ENCODE assay signal across 31 cellular contexts in genomic region chr3:72690646-72691045, GRCh38.
A peak's percentile ranks its signal among the peaks of the same experiment; 100 is the strongest.
DNase-seq lines count a peak whose midpoint lies in the region; ATAC-seq and TF ChIP-seq lines count a peak whose summit lies in the region.
"Had no signal": no experiment of that assay in that cellular context is flagged by ENCODE, and none has a peak within 500 bp of the region (broad histone marks: within the 10 kb centered on the region; RNA-seq: fewer than 3 reads in every experiment).

No MANE protein-coding gene starts in this region.

- no peak overlapping the region for H2BK15ac ChIP-seq in mesenchymal stem cell (ENCODE audit: low read depth, poor library complexity, severe bottlenecking)

- TF ChIP-seq CTCF in AG09309 (IDR thresholded peaks at IDR 0.05; ENCODE audit: control insufficient read depth, insufficient read depth, low read depth, low read length, missing control alignments) (no peak), nephron (IDR thresholded peaks at IDR 0.05; ENCODE audit: unreplicated experiment in 3 of 3) (no peak)

- H3K9me3 ChIP-seq in mesenchymal stem cell (ENCODE audit: control insufficient read depth, low read length), result no peaks in the 10 kb centered on the region
- H3K9me3 ChIP-seq: adrenal gland, heart left ventricle, lower lobe of right lung, MG63, sigmoid colon, thoracic aorta had no signal

- H3K27me3 ChIP-seq in mesenchymal stem cell (ENCODE audit: control insufficient read depth in 1 of 2, insufficient read depth in 1 of 2, low read length in 2 of 2), result peaks cover 16 to 24% of the 10 kb centered on the region in 2 experiments
- H3K27me3 ChIP-seq: adrenal gland, heart left ventricle, MG63, sigmoid colon had no signal

- no peak overlapping the region for H3K4me3 Mint-ChIP-seq in nephron
- H3K4me3 Mint-ChIP-seq: CD4-positive, alpha-beta T cell; neural crest cell had no signal

- H3K79me1 ChIP-seq in mesenchymal stem cell (replicated peaks; ENCODE audit: low read length, poor library complexity, severe bottlenecking), result no peaks in the 10 kb centered on the region

- no peak overlapping the region for H3K4me2 ChIP-seq in mesenchymal stem cell (ENCODE audit: low read length, poor library complexity, severe bottlenecking)

- no peaks in the 10 kb centered on the region for H3K36me3 Mint-ChIP-seq in nephron (ENCODE audit: low read depth)

- no peak overlapping the region for H4K8ac ChIP-seq in mesenchymal stem cell (ENCODE audit: low read length)

- H3K4me3 ChIP-seq in AG09309 (ENCODE audit: control insufficient read depth, low read depth, low read length) (no peak overlapping the region), mesenchymal stem cell (ENCODE audit: insufficient read depth in 1 of 2, low read depth in 1 of 2, low read length in 2 of 2) (no peak overlapping the region)
- H3K4me3 ChIP-seq: adrenal gland, heart left ventricle, lower lobe of right lung, MG63, sigmoid colon, thoracic aorta had no signal

- no peak overlapping the region for H2BK12ac ChIP-seq in mesenchymal stem cell (ENCODE audit: low read length in 2 of 2)

- H2BK5ac ChIP-seq in mesenchymal stem cell (ENCODE audit: low read depth, low read length, poor library complexity, severe bottlenecking), result no peak overlapping the region

- H3K14ac ChIP-seq in mesenchymal stem cell (ENCODE audit: low read length in 2 of 2), result peak overlapping the region in 1 of 2 experiments; percentile 64

- DNase-seq in AG09309 (ENCODE audit: low read depth) (peak; percentile 20), NCI-H69 (lab: John Stamatoyannopoulos, UW) (peak; percentile 30), dedifferentiated amniotic fluid mesenchymal stem cell (ENCODE audit: extremely low spot score) (peak; percentile 18), NCI-H748 (lab: John Stamatoyannopoulos, UW; ENCODE audit: unreplicated experiment) (no peak), NCI-H1105 treated with DMSO at 0.1 percent for 48 hours (lab: John Stamatoyannopoulos, UW) (no peak), mesenchymal stem cell (no peak)
- DNase-seq: activated CD4-positive, CD25-positive, alpha-beta regulatory T cell; activated naive CD4-positive, alpha-beta T cell treated with Interleukin-2 at 50 U/mL for 16 hours; adrenal gland; AML-193; CD4-positive, alpha-beta T cell; DMS153; effector CD8-positive, alpha-beta T cell; heart left ventricle; KBM-7; kidney glomerular epithelial cell; lower lobe of right lung; MG63; NCI-H1417 treated with DMSO at 0.1 percent for 48 hours; NCI-H2107; NCI-H446 treated with DMSO at 0.1 percent for 48 hours; SHP77; sigmoid colon; stimulated activated naive CD8-positive, alpha-beta T cell treated with anti-CD3 and anti-CD28 coated beads, Interleukin-15, Interleukin-2, amounts not matched to agents 100 U/mL and 50 U/mL, for 24 hours had no signal

- no peak overlapping the region for H3K27ac ChIP-seq in mesenchymal stem cell (ENCODE audit: low read length, poor library complexity, severe bottlenecking)
- H3K27ac ChIP-seq: adrenal gland, epithelial cell of prostate, heart left ventricle, lower lobe of right lung, sigmoid colon, thoracic aorta had no signal

- ATAC-seq in HG03442 (IDR thresholded peaks at IDR 0.05; ENCODE audit: unreplicated experiment), result no peak
- ATAC-seq: HCT116; heart left ventricle; lower lobe of right lung; Panc1; stimulated activated naive CD8-positive, alpha-beta T cell treated with anti-CD3 and anti-CD28 coated beads, Interleukin-15, Interleukin-2, amounts not matched to agents 100 U/mL and 50 U/mL, for 24 hours had no signal

- WGBS in mesenchymal stem cell, result 69% methylated on average over 3 of the region's 4 CpGs

- H3K27ac Mint-ChIP-seq in nephron, result peak overlapping the region; percentile 32 to 61 (median 60)
- H3K27ac Mint-ChIP-seq: CD4-positive, alpha-beta T cell had no signal

- peaks cover 17% of the 10 kb centered on the region for H3K4me1 ChIP-seq in mesenchymal stem cell (ENCODE audit: control insufficient read depth, insufficient read depth, low read depth, low read length)
- H3K4me1 ChIP-seq: adrenal gland, heart left ventricle, lower lobe of right lung had no signal

- no peak overlapping the region for H2BK120ac ChIP-seq in mesenchymal stem cell (ENCODE audit: low read depth, low read length)

- no peak overlapping the region for H4K91ac ChIP-seq in mesenchymal stem cell (ENCODE audit: low read length)

- H3K9me3 Mint-ChIP-seq in nephron, result no peaks in the 10 kb centered on the region
- H3K9me3 Mint-ChIP-seq: CD4-positive, alpha-beta T cell; neural crest cell had no signal

- no peak overlapping the region for H3K18ac ChIP-seq in mesenchymal stem cell (ENCODE audit: low read depth in 1 of 2, low read length in 2 of 2)

- peaks cover 26% of the 10 kb centered on the region for H3K4me1 Mint-ChIP-seq in nephron
- H3K4me1 Mint-ChIP-seq: neural crest cell had no signal

- no peak overlapping the region for H3K4ac ChIP-seq in mesenchymal stem cell (ENCODE audit: low read depth in 1 of 2, low read length in 2 of 2)

- no peak overlapping the region for H2AK5ac ChIP-seq in mesenchymal stem cell (ENCODE audit: low read length, severe bottlenecking)

- H3K27me3 Mint-ChIP-seq in nephron (ENCODE audit: low read depth), result peaks cover 14% of the 10 kb centered on the region
- H3K27me3 Mint-ChIP-seq: CD4-positive, alpha-beta T cell had no signal

- H3K23ac ChIP-seq in mesenchymal stem cell (ENCODE audit: low read length in 2 of 2), result no peak overlapping the region

- no peaks in the 10 kb centered on the region for H3K36me3 ChIP-seq in mesenchymal stem cell (ENCODE audit: control insufficient read depth in 1 of 2, insufficient read depth in 2 of 2, low read depth in 1 of 2, low read length in 2 of 2)
- H3K36me3 ChIP-seq: adrenal gland, heart left ventricle, lower lobe of right lung, MG63, sigmoid colon, thoracic aorta had no signal

- no peak overlapping the region for H2AFZ ChIP-seq in mesenchymal stem cell (ENCODE audit: low read depth, low read length)

- H3K9ac ChIP-seq in mesenchymal stem cell (ENCODE audit: low read length), result no peak overlapping the region

Comparison
In these comparisons a context has a peak if more than half of its experiments do, and no peak if none do; other contexts are left out.
1. DNase-seq: peak in AG09309 (single experiment), NCI-H69 (single experiment) and dedifferentiated amniotic fluid mesenchymal stem cell (single experiment); none in NCI-H748 (single experiment), NCI-H1105 treated with DMSO at 0.1 percent for 48 hours (single experiment) and mesenchymal stem cell (single experiment).